ENCODE assay signal across 8 cellular contexts in genomic region chr16:10878644-10879498, GRCh38. TPM values are rescaled to one million over a fixed set of nuclear protein-coding genes. Genes with fewer than 3 reads are reported as not detected.
A peak's percentile ranks its signal among the peaks of the same experiment; 100 is the strongest.
DNase-seq lines count a peak whose midpoint lies in the region; ATAC-seq lines count a peak whose summit lies in the region.

No MANE protein-coding gene starts in this region.

- H3K9me3 ChIP-seq in HUES48 (ENCODE audit: control insufficient read depth, insufficient read depth, low read length) (no peaks in the 10 kb centered on the region), iPS DF 6.9 (ENCODE audit: control insufficient read depth, insufficient read depth, low read length) (no peaks in the 10 kb centered on the region), skeletal muscle tissue (ENCODE audit: control insufficient read depth in 3 of 3, low read length in 3 of 3) (no peaks in the 10 kb centered on the region)

- H3K4me1 ChIP-seq in HUES48 (ENCODE audit: control insufficient read depth, insufficient read depth, low read length): peaks cover 3% of the 10 kb centered on the region; the same call in 1 of the 2 replicates
- H3K4me1 ChIP-seq in iPS DF 6.9 (ENCODE audit: control insufficient read depth, insufficient read depth, low read length): 0 out of 2 replicates have a peak, but pooled peaks cover 2% of the 10 kb centered on the region
- H3K4me1 ChIP-seq in skeletal muscle tissue (ENCODE audit: control insufficient read depth in 3 of 3, insufficient read depth in 3 of 3, low read length in 3 of 3): peaks cover 25 to 34% (median 31%) of the 10 kb centered on the region in 3 donors

- peak overlapping the region; percentile 78 for H3K27ac Mint-ChIP-seq in activated CD4-positive, alpha-beta T cell treated with anti-CD3 and anti-CD28 coated beads, Interleukin-2, amount 10 ng/mL, durations not matched to agents 24 days and 14 days
- peak overlapping the region; percentile 41 for H3K27ac Mint-ChIP-seq in activated naive CD8-positive, alpha-beta T cell treated with anti-CD3 and anti-CD28 coated beads, Interleukin-2, amount 50 U/mL, for 24 hours

- H3K36me3 Mint-ChIP-seq in activated CD4-positive, alpha-beta T cell treated with anti-CD3 and anti-CD28 coated beads, Interleukin-2, amount 10 ng/mL, durations not matched to agents 24 days and 14 days (ENCODE audit: low read depth): peaks cover 2% of the 10 kb centered on the region
- H3K36me3 Mint-ChIP-seq in activated naive CD8-positive, alpha-beta T cell treated with anti-CD3 and anti-CD28 coated beads, Interleukin-2, amount 50 U/mL, for 24 hours (ENCODE audit: low read depth): peaks cover 3% of the 10 kb centered on the region

- peak; percentile 12 for ATAC-seq in activated naive CD8-positive, alpha-beta T cell treated with anti-CD3 and anti-CD28 coated beads, Interleukin-2, amount 50 U/mL, for 24 hours

- H3K27me3 ChIP-seq in HUES48 (ENCODE audit: control insufficient read depth, insufficient read depth, low read length) (peaks cover 38% of the 10 kb centered on the region), iPS DF 6.9 (ENCODE audit: control insufficient read depth, insufficient read depth, low read length) (peaks cover 6% of the 10 kb centered on the region; the same call in 1 of the 2 replicates), skeletal muscle tissue (ENCODE audit: control insufficient read depth in 3 of 3, insufficient read depth in 3 of 3, low read length in 3 of 3) (peaks cover 12 to 43% (median 13%) of the 10 kb centered on the region in 3 donors)

- no peak overlapping the region for H3K27ac ChIP-seq in HUES48 (ENCODE audit: low read depth, low read length)
- H3K27ac ChIP-seq in iPS DF 6.9 (ENCODE audit: low read length): no peak overlapping the region
- peak overlapping the region; percentile 54 for H3K27ac ChIP-seq in skeletal muscle tissue (ENCODE audit: low read depth, low read length)

- WGBS in iPS DF 6.9 (ENCODE audit: insufficient coverage, insufficient read length): no CpG with 5 or more reads among the region's 49 CpGs

- H3K4me3 ChIP-seq in HUES48 (ENCODE audit: low read depth, low read length) (peak overlapping the region; percentile 48), iPS DF 6.9 (ENCODE audit: low read length) (peak overlapping the region; percentile 23; the same call in 1 of the 2 replicates), skeletal muscle tissue (ENCODE audit: low read length in 3 of 3) (peak overlapping the region; percentile 76 to 83 (median 82))

- H3K9ac ChIP-seq in HUES48 (ENCODE audit: low read depth, low read length) (no peak overlapping the region; the same call in 1 of the 2 replicates), skeletal muscle tissue (ENCODE audit: low read depth in 1 of 3, low read length in 3 of 3) (peak overlapping the region; percentile 70 to 75 (median 70))

- DNase-seq in activated CD4-positive, alpha-beta T cell treated with anti-CD3 and anti-CD28 coated beads, Interleukin-2, amount 10 ng/mL, durations not matched to agents 24 days and 14 days: peak; percentile 86
- DNase-seq in activated CD4-positive, alpha-beta T cell treated with anti-CD3 and anti-CD28 coated beads for 1 hour: no peak
- peak; percentile 42 for DNase-seq in activated naive CD8-positive, alpha-beta T cell treated with anti-CD3 and anti-CD28 coated beads, Interleukin-2, amount 50 U/mL, for 24 hours
- no peak for DNase-seq in iPS DF 6.9 (ENCODE audit: low read depth, low spot score)
- DNase-seq in stimulated activated CD4-positive, alpha-beta T cell treated with anti-CD3 and anti-CD28 coated beads, Interleukin-4, amount 100 ng/mL, for 4 hours: no peak
- DNase-seq in DMS114 treated with DMSO at 0.1 percent for 48 hours (lab: John Stamatoyannopoulos, UW; ENCODE audit: unreplicated experiment): no peak

- H3K9me3 Mint-ChIP-seq in activated CD4-positive, alpha-beta T cell treated with anti-CD3 and anti-CD28 coated beads, Interleukin-2, amount 10 ng/mL, durations not matched to agents 24 days and 14 days: no peaks in the 10 kb centered on the region
- H3K9me3 Mint-ChIP-seq in activated naive CD8-positive, alpha-beta T cell treated with anti-CD3 and anti-CD28 coated beads, Interleukin-2, amount 50 U/mL, for 24 hours: no peaks in the 10 kb centered on the region

- H3K4me3 Mint-ChIP-seq in activated CD4-positive, alpha-beta T cell treated with anti-CD3 and anti-CD28 coated beads, Interleukin-2, amount 10 ng/mL, durations not matched to agents 24 days and 14 days: peak overlapping the region; percentile 95
- H3K4me3 Mint-ChIP-seq in activated naive CD8-positive, alpha-beta T cell treated with anti-CD3 and anti-CD28 coated beads, Interleukin-2, amount 50 U/mL, for 24 hours: peak overlapping the region; percentile 84

- intact Hi-C loops in activated CD4-positive, alpha-beta T cell treated with anti-CD3 and anti-CD28 coated beads, Interleukin-2, amount 10 ng/mL, durations not matched to agents 24 days and 14 days (cut with micrococcal nuclease): loop anchor here (2.0 kb wide), 1 partner anchor 36 kb away; no protein-coding TSS in a partner anchor

- H3K36me3 ChIP-seq in HUES48 (ENCODE audit: control insufficient read depth, insufficient read depth, low read length) (no peaks in the 10 kb centered on the region), iPS DF 6.9 (ENCODE audit: control insufficient read depth, insufficient read depth, low read length) (no peaks in the 10 kb centered on the region), skeletal muscle tissue (ENCODE audit: control insufficient read depth in 3 of 3, insufficient read depth in 3 of 3, low read length in 3 of 3) (no peaks in the 10 kb centered on the region)

- H3K27me3 Mint-ChIP-seq in activated CD4-positive, alpha-beta T cell treated with anti-CD3 and anti-CD28 coated beads, Interleukin-2, amount 10 ng/mL, durations not matched to agents 24 days and 14 days: peaks cover 41% of the 10 kb centered on the region
- peaks cover 62% of the 10 kb centered on the region for H3K27me3 Mint-ChIP-seq in activated naive CD8-positive, alpha-beta T cell treated with anti-CD3 and anti-CD28 coated beads, Interleukin-2, amount 50 U/mL, for 24 hours

- peaks cover 71% of the 10 kb centered on the region for H3K4me1 Mint-ChIP-seq in activated CD4-positive, alpha-beta T cell treated with anti-CD3 and anti-CD28 coated beads, Interleukin-2, amount 10 ng/mL, durations not matched to agents 24 days and 14 days
- peaks cover 75% of the 10 kb centered on the region for H3K4me1 Mint-ChIP-seq in activated naive CD8-positive, alpha-beta T cell treated with anti-CD3 and anti-CD28 coated beads, Interleukin-2, amount 50 U/mL, for 24 hours

RNA-seq across cellular contexts. Expression of gene CIITA, which starts 1.9 kb away (rescaled TPM):
- total RNA-seq in activated CD4-positive, alpha-beta T cell treated with anti-CD3 and anti-CD28 coated beads, Interleukin-2, amount 10 ng/mL, durations not matched to agents 24 days and 14 days: 5.0 and 6.4 TPM in 2 replicates
- 1.0 TPM for total RNA-seq in skeletal muscle tissue

Comparison
In these comparisons a context has a peak if more than half of its experiments do, and no peak if none do; other contexts are left out.
1. DNase-seq: peak in activated CD4-positive, alpha-beta T cell treated with anti-CD3 and anti-CD28 coated beads, Interleukin-2, amount 10 ng/mL, durations not matched to agents 24 days and 14 days (single experiment) and activated naive CD8-positive, alpha-beta T cell treated with anti-CD3 and anti-CD28 coated beads, Interleukin-2, amount 50 U/mL, for 24 hours (single experiment); none in activated CD4-positive, alpha-beta T cell treated with anti-CD3 and anti-CD28 coated beads for 1 hour (single experiment), iPS DF 6.9 (single experiment), stimulated activated CD4-positive, alpha-beta T cell treated with anti-CD3 and anti-CD28 coated beads, Interleukin-4, amount 100 ng/mL, for 4 hours (0 of 2) and DMS114 treated with DMSO at 0.1 percent for 48 hours (single experiment).
2. H3K4me3 ChIP-seq: peak in every context shown above with its lines; median percentile 82 in skeletal muscle tissue; 48 in HUES48; 23 in iPS DF 6.9.